ENCODE assay signal across 3 cellular contexts in genomic region chr4:132063829-132064228, GRCh38.
TF ChIP-seq lines count a peak whose summit lies in the region.

No MANE protein-coding gene starts in this region.

TF ChIP-seq in SK-N-SH, 30 proteins besides CTCF, POLR2A, EP300 and RAD21 (continued from another document):
- TF ChIP-seq NFIC (IDR thresholded peaks at IDR 0.05; ENCODE audit: borderline replicate concordance) (no peak), CHD2 (IDR thresholded peaks at IDR 0.05; ENCODE audit: low read length, partially characterized antibody) (no peak), MAX (IDR thresholded peaks at IDR 0.05; ENCODE audit: low read depth) (no peak), SMC3 (IDR thresholded peaks at IDR 0.05; ENCODE audit: low read depth, low read length) (no peak), RFX5 (IDR thresholded peaks at IDR 0.05; ENCODE audit: low read length) (no peak), FOXJ3 (CRISPR knock-in tag; IDR thresholded peaks at IDR 0.05) (no peak), FOSL2 (IDR thresholded peaks at IDR 0.05; ENCODE audit: borderline replicate concordance, low read depth) (no peak), SIN3A (IDR thresholded peaks at IDR 0.05; ENCODE audit: borderline replicate concordance, low read depth, low read length) (no peak), YY1 (IDR thresholded peaks at IDR 0.05; ENCODE audit: low read depth) (no peak), IRF3 (IDR thresholded peaks at IDR 0.05; ENCODE audit: low read depth, low read length) (no peak), PBX3 (IDR thresholded peaks at IDR 0.05) (no peak), FOXM1 (IDR thresholded peaks at IDR 0.05; ENCODE audit: low read depth) (no peak), ZBTB33 (IDR thresholded peaks at IDR 0.05; ENCODE audit: borderline replicate concordance, low read depth) (no peak)
- TF ChIP-seq, protein P1, sequence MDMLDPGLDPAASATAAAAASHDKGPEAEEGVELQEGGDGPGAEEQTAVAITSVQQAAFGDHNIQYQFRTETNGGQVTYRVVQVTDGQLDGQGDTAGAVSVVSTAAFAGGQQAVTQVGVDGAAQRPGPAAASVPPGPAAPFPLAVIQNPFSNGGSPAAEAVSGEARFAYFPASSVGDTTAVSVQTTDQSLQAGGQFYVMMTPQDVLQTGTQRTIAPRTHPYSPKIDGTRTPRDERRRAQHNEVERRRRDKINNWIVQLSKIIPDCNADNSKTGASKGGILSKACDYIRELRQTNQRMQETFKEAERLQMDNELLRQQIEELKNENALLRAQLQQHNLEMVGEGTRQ (IDR thresholded peaks at IDR 0.05; ENCODE audit: borderline replicate concordance, low read depth, low read length), result no peak

TF ChIP-seq in SK-N-SH treated with all-trans-retinoic acid at 6 μM for 48 hours, 23 proteins besides CTCF, POLR2A, EP300 and RAD21 (continued from another document and continues in another):
- TF ChIP-seq ZNF8 (CRISPR knock-in tag; IDR thresholded peaks at IDR 0.05), result no peak
- TF ChIP-seq GLIS3 (CRISPR knock-in tag; IDR thresholded peaks at IDR 0.05), result no peak
- TF ChIP-seq, protein P2, sequence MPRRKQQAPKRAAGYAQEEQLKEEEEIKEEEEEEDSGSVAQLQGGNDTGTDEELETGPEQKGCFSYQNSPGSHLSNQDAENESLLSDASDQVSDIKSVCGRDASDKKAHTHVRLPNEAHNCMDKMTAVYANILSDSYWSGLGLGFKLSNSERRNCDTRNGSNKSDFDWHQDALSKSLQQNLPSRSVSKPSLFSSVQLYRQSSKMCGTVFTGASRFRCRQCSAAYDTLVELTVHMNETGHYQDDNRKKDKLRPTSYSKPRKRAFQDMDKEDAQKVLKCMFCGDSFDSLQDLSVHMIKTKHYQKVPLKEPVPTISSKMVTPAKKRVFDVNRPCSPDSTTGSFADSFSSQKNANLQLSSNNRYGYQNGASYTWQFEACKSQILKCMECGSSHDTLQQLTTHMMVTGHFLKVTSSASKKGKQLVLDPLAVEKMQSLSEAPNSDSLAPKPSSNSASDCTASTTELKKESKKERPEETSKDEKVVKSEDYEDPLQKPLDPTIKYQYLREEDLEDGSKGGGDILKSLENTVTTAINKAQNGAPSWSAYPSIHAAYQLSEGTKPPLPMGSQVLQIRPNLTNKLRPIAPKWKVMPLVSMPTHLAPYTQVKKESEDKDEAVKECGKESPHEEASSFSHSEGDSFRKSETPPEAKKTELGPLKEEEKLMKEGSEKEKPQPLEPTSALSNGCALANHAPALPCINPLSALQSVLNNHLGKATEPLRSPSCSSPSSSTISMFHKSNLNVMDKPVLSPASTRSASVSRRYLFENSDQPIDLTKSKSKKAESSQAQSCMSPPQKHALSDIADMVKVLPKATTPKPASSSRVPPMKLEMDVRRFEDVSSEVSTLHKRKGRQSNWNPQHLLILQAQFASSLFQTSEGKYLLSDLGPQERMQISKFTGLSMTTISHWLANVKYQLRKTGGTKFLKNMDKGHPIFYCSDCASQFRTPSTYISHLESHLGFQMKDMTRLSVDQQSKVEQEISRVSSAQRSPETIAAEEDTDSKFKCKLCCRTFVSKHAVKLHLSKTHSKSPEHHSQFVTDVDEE (CRISPR knock-in tag; IDR thresholded peaks at IDR 0.05), result no peak
- no peak for TF ChIP-seq ZNF70 (CRISPR knock-in tag; IDR thresholded peaks at IDR 0.05)
- TF ChIP-seq ZFP30 (CRISPR knock-in tag; IDR thresholded peaks at IDR 0.05), result no peak
- TF ChIP-seq TOX (CRISPR knock-in tag; IDR thresholded peaks at IDR 0.05; ENCODE audit: borderline replicate concordance), result no peak
- TF ChIP-seq ESRRG (CRISPR knock-in tag; IDR thresholded peaks at IDR 0.05), result no peak
- TF ChIP-seq, protein P3, sequence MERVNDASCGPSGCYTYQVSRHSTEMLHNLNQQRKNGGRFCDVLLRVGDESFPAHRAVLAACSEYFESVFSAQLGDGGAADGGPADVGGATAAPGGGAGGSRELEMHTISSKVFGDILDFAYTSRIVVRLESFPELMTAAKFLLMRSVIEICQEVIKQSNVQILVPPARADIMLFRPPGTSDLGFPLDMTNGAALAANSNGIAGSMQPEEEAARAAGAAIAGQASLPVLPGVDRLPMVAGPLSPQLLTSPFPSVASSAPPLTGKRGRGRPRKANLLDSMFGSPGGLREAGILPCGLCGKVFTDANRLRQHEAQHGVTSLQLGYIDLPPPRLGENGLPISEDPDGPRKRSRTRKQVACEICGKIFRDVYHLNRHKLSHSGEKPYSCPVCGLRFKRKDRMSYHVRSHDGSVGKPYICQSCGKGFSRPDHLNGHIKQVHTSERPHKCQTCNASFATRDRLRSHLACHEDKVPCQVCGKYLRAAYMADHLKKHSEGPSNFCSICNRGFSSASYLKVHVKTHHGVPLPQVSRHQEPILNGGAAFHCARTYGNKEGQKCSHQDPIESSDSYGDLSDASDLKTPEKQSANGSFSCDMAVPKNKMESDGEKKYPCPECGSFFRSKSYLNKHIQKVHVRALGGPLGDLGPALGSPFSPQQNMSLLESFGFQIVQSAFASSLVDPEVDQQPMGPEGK (CRISPR knock-in tag; IDR thresholded peaks at IDR 0.05; ENCODE audit: borderline replicate concordance), result no peak
- TF ChIP-seq ZFP3 (CRISPR knock-in tag; IDR thresholded peaks at IDR 0.05), result no peak
- no peak for TF ChIP-seq CSDC2 (CRISPR knock-in tag; IDR thresholded peaks at IDR 0.05)
- TF ChIP-seq, protein P4, sequence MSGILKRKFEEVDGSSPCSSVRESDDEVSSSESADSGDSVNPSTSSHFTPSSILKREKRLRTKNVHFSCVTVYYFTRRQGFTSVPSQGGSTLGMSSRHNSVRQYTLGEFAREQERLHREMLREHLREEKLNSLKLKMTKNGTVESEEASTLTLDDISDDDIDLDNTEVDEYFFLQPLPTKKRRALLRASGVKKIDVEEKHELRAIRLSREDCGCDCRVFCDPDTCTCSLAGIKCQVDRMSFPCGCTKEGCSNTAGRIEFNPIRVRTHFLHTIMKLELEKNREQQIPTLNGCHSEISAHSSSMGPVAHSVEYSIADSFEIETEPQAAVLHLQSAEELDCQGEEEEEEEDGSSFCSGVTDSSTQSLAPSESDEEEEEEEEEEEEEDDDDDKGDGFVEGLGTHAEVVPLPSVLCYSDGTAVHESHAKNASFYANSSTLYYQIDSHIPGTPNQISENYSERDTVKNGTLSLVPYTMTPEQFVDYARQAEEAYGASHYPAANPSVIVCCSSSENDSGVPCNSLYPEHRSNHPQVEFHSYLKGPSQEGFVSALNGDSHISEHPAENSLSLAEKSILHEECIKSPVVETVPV (CRISPR knock-in tag; IDR thresholded peaks at IDR 0.05), result no peak
- TF ChIP-seq, protein P5, sequence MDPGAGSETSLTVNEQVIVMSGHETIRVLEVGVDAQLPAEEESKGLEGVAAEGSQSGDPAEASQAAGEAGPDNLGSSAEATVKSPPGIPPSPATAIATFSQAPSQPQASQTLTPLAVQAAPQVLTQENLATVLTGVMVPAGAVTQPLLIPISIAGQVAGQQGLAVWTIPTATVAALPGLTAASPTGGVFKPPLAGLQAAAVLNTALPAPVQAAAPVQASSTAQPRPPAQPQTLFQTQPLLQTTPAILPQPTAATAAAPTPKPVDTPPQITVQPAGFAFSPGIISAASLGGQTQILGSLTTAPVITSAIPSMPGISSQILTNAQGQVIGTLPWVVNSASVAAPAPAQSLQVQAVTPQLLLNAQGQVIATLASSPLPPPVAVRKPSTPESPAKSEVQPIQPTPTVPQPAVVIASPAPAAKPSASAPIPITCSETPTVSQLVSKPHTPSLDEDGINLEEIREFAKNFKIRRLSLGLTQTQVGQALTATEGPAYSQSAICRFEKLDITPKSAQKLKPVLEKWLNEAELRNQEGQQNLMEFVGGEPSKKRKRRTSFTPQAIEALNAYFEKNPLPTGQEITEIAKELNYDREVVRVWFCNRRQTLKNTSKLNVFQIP (CRISPR knock-in tag; IDR thresholded peaks at IDR 0.05; ENCODE audit: borderline replicate concordance, low read depth), result no peak
- no peak for TF ChIP-seq RARB (CRISPR knock-in tag; IDR thresholded peaks at IDR 0.05)
- no peak for TF ChIP-seq ZC3H10 (CRISPR knock-in tag; IDR thresholded peaks at IDR 0.05)
- TF ChIP-seq ZNF565 (CRISPR knock-in tag; conservative IDR thresholded peaks at IDR 0.05; ENCODE audit: low read depth), result no peak
- TF ChIP-seq ARNTL (CRISPR knock-in tag; IDR thresholded peaks at IDR 0.05; ENCODE audit: borderline replicate concordance, low read depth), result no peak
- TF ChIP-seq BACH2 (CRISPR knock-in tag; IDR thresholded peaks at IDR 0.05; ENCODE audit: borderline replicate concordance), result no peak

TF ChIP-seq in endothelial cell of umbilical vein, 7 proteins besides CTCF, POLR2A, EP300 and RAD21 (continued from another document):
- no peak for TF ChIP-seq EZH2 (IDR thresholded peaks at IDR 0.05; ENCODE audit: borderline replicate concordance, low read depth, low read length, severe bottlenecking)
- peak; percentile 21 for TF ChIP-seq JUN (IDR thresholded peaks at IDR 0.05; ENCODE audit: borderline replicate concordance, insufficient read depth, insufficient read length, low read depth)
- TF ChIP-seq POLR2AphosphoS5 (IDR thresholded peaks at IDR 0.05; ENCODE audit: insufficient read depth, low read depth, low read length), result peak; percentile 45
- TF ChIP-seq MYC (IDR thresholded peaks at IDR 0.05; ENCODE audit: low read depth, low read length), result no peak
- peak; percentile 80 for TF ChIP-seq GATA2 (IDR thresholded peaks at IDR 0.05; ENCODE audit: insufficient read depth, insufficient read length, low read depth, low read length)
